Comparison of ENCODE assay signal across 8 cellular contexts in genomic region chr10:36779238-36779846, GRCh38.
DNase-seq lines count a peak whose midpoint lies in the region; ATAC-seq, FAIRE-seq and TF ChIP-seq lines count a peak whose summit lies in the region.

No MANE protein-coding gene starts in this region.

- no peak for ATAC-seq in HG03175 (IDR thresholded peaks at IDR 0.05; ENCODE audit: unreplicated experiment)

- H3K36me3 ChIP-seq in transverse colon: no peaks in the 10 kb centered on the region

- FAIRE-seq in D721Med (lab: Jason Lieb, UNC) (peak; percentile 94), islet of Langerhans (lab: Jason Lieb, UNC) (peak; percentile 97)

- DNase-seq in D721Med (ENCODE audit: insufficient read length, low spot score): peak; percentile 38
- DNase-seq in NCI-H1092 treated with DMSO at 0.1 percent for 48 hours (lab: John Stamatoyannopoulos, UW): peak; percentile 44
- DNase-seq in brain pericyte (ENCODE audit: low read depth, low spot score): peak; percentile 43
- peak; percentile 11 for DNase-seq in transverse colon
- no peak for DNase-seq in activated CD4-positive, alpha-beta T cell treated with anti-CD3 and anti-CD28 coated beads, Interleukin-2, amount 50 U/mL, for 1 hour
- no peak for DNase-seq in NCI-H146 treated with DMSO at 0.1 percent for 48 hours (lab: John Stamatoyannopoulos, UW; ENCODE audit: unreplicated experiment)

- H3K27me3 ChIP-seq in transverse colon: no peaks in the 10 kb centered on the region

- no peak overlapping the region for H3K27ac ChIP-seq in transverse colon

- in situ Hi-C loops in transverse colon (cut with MboI; ENCODE audit: low pct_ligation_motif_present in 1 of 4, low pct_unique_long_range_greater_than_20kb in 1 of 4, low sequenced_read_pairs in 3 of 4): loop anchor here in 2 of 4 donors (25.0 kb wide), 1 partner anchor 1142 kb away; the partner anchor contains the start of gene FZD8 (in 2 of the 2)

- TF ChIP-seq CTCF in D721Med (IDR thresholded peaks at IDR 0.05; ENCODE audit: insufficient read depth, missing control alignments) (peak; percentile 86), transverse colon (IDR thresholded peaks at IDR 0.05) (peak; percentile 46 to 62 (median 59))

- no peak for TF ChIP-seq EP300 in transverse colon (IDR thresholded peaks at IDR 0.05; ENCODE audit: low read depth)

- no peaks in the 10 kb centered on the region for H3K4me1 ChIP-seq in transverse colon

- intact Hi-C loops in transverse colon (cut with DNase I; ENCODE audit: low total_unique reads): loop anchor here (5.0 kb wide), 1 partner anchor 1142 kb away; no protein-coding TSS in a partner anchor

- no peak for TF ChIP-seq POLR2A in transverse colon (IDR thresholded peaks at IDR 0.05)

- WGBS in transverse colon (ENCODE audit: low coverage in 1 of 2), 2 donors: 7 to 14% methylated on average over 2 of the region's 2 CpGs

- no peaks in the 10 kb centered on the region for H3K9me3 ChIP-seq in transverse colon

- no peak overlapping the region for H3K4me3 ChIP-seq in transverse colon

Comparison
In these comparisons a context has a peak if more than half of its experiments do, and no peak if none do; other contexts are left out.
1. DNase-seq: peak in D721Med (single experiment), NCI-H1092 treated with DMSO at 0.1 percent for 48 hours (single experiment), brain pericyte (single experiment) and transverse colon (single experiment); none in activated CD4-positive, alpha-beta T cell treated with anti-CD3 and anti-CD28 coated beads, Interleukin-2, amount 50 U/mL, for 1 hour (single experiment) and NCI-H146 treated with DMSO at 0.1 percent for 48 hours (single experiment).